In the genomic region with DNA sequence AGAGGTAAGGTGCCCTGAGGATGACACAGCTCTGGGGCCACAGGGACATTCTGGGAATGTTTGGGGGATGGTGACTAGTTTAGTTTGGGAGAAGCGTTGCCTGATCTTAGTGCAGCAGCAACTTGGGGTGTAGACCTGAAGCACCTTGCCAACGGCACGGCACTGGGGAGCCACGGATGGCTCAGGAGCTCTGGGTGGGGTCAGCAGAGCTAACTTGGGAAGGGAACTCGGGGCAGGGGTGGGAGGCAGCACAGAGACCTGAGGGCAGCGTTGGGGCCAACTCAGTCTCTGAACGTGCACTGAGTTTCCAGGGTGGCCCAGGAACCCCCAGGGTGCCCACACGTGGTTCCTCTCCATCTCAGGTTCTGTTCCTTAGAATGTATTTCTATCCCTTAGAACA, we compare ENCODE assay signal across 18 cellular contexts. TPM values are rescaled to one million over a fixed set of nuclear protein-coding genes. Genes with fewer than 3 reads are reported as not detected.
"Had no signal": no experiment of that assay in that cellular context is flagged by ENCODE, and none has a peak within 500 bp of the region (broad histone marks: within the 10 kb centered on the region; RNA-seq: fewer than 3 reads in every experiment).

No MANE protein-coding gene starts in this region.

- H3K4me1 ChIP-seq: gastroesophageal sphincter, parathyroid adenoma, thyroid gland had no signal

- H3K9me3 ChIP-seq: esophagus squamous epithelium, gastroesophageal sphincter, mucosa of descending colon, thyroid gland had no signal

- H3K79me2 ChIP-seq: parathyroid adenoma had no signal

- DNase-seq: dermis blood vessel endothelial cell; esophagus squamous epithelium; foreskin fibroblast; immature natural killer cell; left colon; left ventricle myocardium superior; naive thymus-derived CD8-positive, alpha-beta T cell; nucleus accumbens; small intestine; stimulated activated CD4-positive, alpha-beta T cell treated with anti-CD3 and anti-CD28 coated beads, Interleukin-12 subunit alpha, Interleukin-12 subunit beta, amount 100 ng/mL, for 4 hours; stimulated activated naive CD4-positive, alpha-beta T cell; thyroid gland had no signal

- H3K9ac ChIP-seq: parathyroid adenoma had no signal

- H3K27ac ChIP-seq: gastroesophageal sphincter, parathyroid adenoma, thyroid gland had no signal

- H3K36me3 ChIP-seq: thyroid gland had no signal

- FAIRE-seq: colon, small intestine, urothelium cell line had no signal

- ATAC-seq: gastroesophageal sphincter; left colon; left ventricle myocardium superior; mucosa of descending colon; naive thymus-derived CD8-positive, alpha-beta T cell had no signal

- H2AFZ ChIP-seq: parathyroid adenoma had no signal

- H3K4me3 ChIP-seq: esophagus squamous epithelium, gastroesophageal sphincter, lung, mucosa of descending colon, thyroid gland had no signal

- H3K27me3 ChIP-seq: esophagus squamous epithelium, gastroesophageal sphincter, thyroid gland had no signal

RNA-seq across cellular contexts. Expression of gene THBS2, which starts 14.9 kb away (rescaled TPM):
- total RNA-seq: naive thymus-derived CD8-positive, alpha-beta T cell had no signal
